In genomic region chr11:120808616-120809050, GRCh38 we compare ENCODE assay signal across 3 cellular contexts.
TF ChIP-seq lines count a peak whose summit lies in the region.

No MANE protein-coding gene starts in this region.

TF ChIP-seq in A549, 52 proteins besides CTCF, POLR2A, EP300 and RAD21 (continued from another document):
- TF ChIP-seq MAX (IDR thresholded peaks at IDR 0.05), result 0 out of 2 replicates have a peak, but pooled peaks have one; percentile 24
- TF ChIP-seq CEBPB (IDR thresholded peaks at IDR 0.05), result peak in 1 of 2 experiments; percentile 60; a peak in 2 of 4 replicates

TF ChIP-seq in IMR-90, 13 proteins besides CTCF, POLR2A, EP300 and RAD21 (continued from another document):
- TF ChIP-seq ELK1 (IDR thresholded peaks at IDR 0.05; ENCODE audit: borderline replicate concordance, low read depth, low read length), result no peak
TF ChIP-seq in IMR-90: peak in this region for 0.

TF ChIP-seq in liver, 16 proteins besides CTCF, POLR2A, EP300 and RAD21 (continued from another document):
- no peak for TF ChIP-seq TAF1 (conservative IDR thresholded peaks at IDR 0.05)
- peak in 1 of 2 donors; percentile 59 for TF ChIP-seq EGR1 (IDR thresholded peaks at IDR 0.05; ENCODE audit: low read depth in 2 of 2)
- TF ChIP-seq HNF4A (conservative IDR thresholded peaks at IDR 0.05), result peak; percentile 68 to 82
- TF ChIP-seq REST (IDR thresholded peaks at IDR 0.05), result no peak
- peak in 1 of 2 donors; percentile 58 for TF ChIP-seq JUND (IDR thresholded peaks at IDR 0.05)
- TF ChIP-seq SP1 (IDR thresholded peaks at IDR 0.05), result peak; percentile 65
- peak; percentile 88 for TF ChIP-seq ATF3 (IDR thresholded peaks at IDR 0.05)
- TF ChIP-seq FOXA1 (IDR thresholded peaks at IDR 0.05), result peak; percentile 77
- TF ChIP-seq NR2F2 (IDR thresholded peaks at IDR 0.05), result no peak
- TF ChIP-seq RXRA (IDR thresholded peaks at IDR 0.05), result peak; percentile 73 to 90
- TF ChIP-seq YY1 (IDR thresholded peaks at IDR 0.05), result peak; percentile 71
- peak; percentile 29 for TF ChIP-seq ZBTB33 (IDR thresholded peaks at IDR 0.05)
- TF ChIP-seq FOXA2 (IDR thresholded peaks at IDR 0.05), result peak; percentile 82
- no peak for TF ChIP-seq HNF4G (IDR thresholded peaks at IDR 0.05)
- peak; percentile 91 for TF ChIP-seq MAX (IDR thresholded peaks at IDR 0.05)
